ENCODE assay signal across 1 cellular context in the genomic region with DNA sequence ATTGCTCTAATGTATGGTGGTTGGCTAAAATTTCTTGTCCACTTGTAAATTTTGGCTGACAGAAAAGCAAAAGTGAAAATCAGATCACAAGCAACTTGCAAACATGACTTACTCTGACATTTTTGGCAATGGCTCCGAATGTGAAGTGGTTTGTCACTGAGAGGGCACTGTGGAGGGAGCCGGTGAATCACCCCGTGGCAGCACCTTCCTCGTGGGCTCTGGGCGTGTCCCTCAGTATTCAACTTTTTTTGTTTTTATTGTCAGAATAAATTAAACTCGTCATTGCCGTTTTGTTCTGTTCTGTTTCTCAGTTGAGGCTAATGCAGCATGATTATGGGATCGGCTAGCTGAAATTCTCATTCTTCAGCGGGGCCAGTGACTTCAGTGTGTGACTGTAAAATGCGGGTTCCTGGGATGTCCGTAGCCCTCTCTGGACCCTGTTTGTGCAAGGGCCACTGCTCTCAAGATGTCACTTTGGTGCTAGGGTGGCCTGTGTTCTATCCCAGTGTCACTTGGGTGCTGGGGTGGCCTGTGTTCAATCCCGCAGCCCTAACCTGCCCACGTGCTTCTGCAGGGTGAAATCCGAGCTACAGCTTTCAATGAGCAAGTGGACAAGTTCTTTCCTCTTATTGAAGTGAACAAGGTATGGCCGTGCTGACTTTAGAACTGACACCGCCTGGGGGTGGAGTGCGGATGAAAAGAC.
TF ChIP-seq lines count a peak whose summit lies in the region.

No MANE protein-coding gene starts in this region.

TF ChIP-seq in endothelial cell of umbilical vein, 7 proteins besides CTCF, POLR2A, EP300 and RAD21:
- no peak for TF ChIP-seq GATA2 (IDR thresholded peaks at IDR 0.05; ENCODE audit: insufficient read depth, insufficient read length, low read depth, low read length)
- no peak for TF ChIP-seq POLR2AphosphoS5 (IDR thresholded peaks at IDR 0.05; ENCODE audit: insufficient read depth, low read depth, low read length)
- no peak for TF ChIP-seq EZH2 (IDR thresholded peaks at IDR 0.05; ENCODE audit: borderline replicate concordance, low read depth, low read length, severe bottlenecking)
- no peak for TF ChIP-seq FOS (IDR thresholded peaks at IDR 0.05; ENCODE audit: borderline replicate concordance, insufficient read depth, low read length)
- TF ChIP-seq MAX (IDR thresholded peaks at IDR 0.05; ENCODE audit: insufficient read depth, insufficient read length) = no peak
- no peak for TF ChIP-seq JUN (IDR thresholded peaks at IDR 0.05; ENCODE audit: borderline replicate concordance, insufficient read depth, insufficient read length, low read depth)
- TF ChIP-seq MYC (IDR thresholded peaks at IDR 0.05; ENCODE audit: low read depth, low read length) = no peak
